34 cellular contexts compared by ENCODE assay signal in genomic region chr6:104239971-104240370, GRCh38.
"Had no signal": no experiment of that assay in that cellular context is flagged by ENCODE, and none has a peak within 500 bp of the region (broad histone marks: within the 10 kb centered on the region; RNA-seq: fewer than 3 reads in every experiment).

No MANE protein-coding gene starts in this region.

- H3K9me3 ChIP-seq: MG63 had no signal

- H3K27me3 ChIP-seq: MG63 had no signal

- DNase-seq: Karpas-422, Kasumi-1, MG63, MM.1S, MV-4-11, NCI-H1048, NCI-H1092, NCI-H1092 treated with DMSO at 0.1 percent for 48 hours, NCI-H1105, NCI-H1105 treated with DMSO at 0.1 percent for 48 hours, NCI-H1417, NCI-H1417 treated with DMSO at 0.1 percent for 48 hours, NCI-H1436, NCI-H1436 treated with DMSO at 0.1 percent for 48 hours, NCI-H146, NCI-H1694, NCI-H1694 treated with DMSO at 0.1 percent for 48 hours, NCI-H187, NCI-H187 treated with DMSO at 0.1 percent for 48 hours, NCI-H1930, NCI-H2029, NCI-H2029 treated with DMSO at 0.1 percent for 48 hours, NCI-H2081, NCI-H2081 treated with DMSO at 0.1 percent for 48 hours, NCI-H2107, NCI-H2171, NCI-H2171 treated with DMSO at 0.1 percent for 48 hours, NCI-H2227 treated with DMSO at 0.1 percent for 48 hours, NCI-H226, NCI-H345, NCI-H446, NCI-H446 treated with DMSO at 0.1 percent for 48 hours, NCI-H510A had no signal

- H3K4me2 ChIP-seq: KMS-11 had no signal

- H3K9ac ChIP-seq: KMS-11 had no signal

- H3K27ac ChIP-seq: KMS-11 had no signal

- H3K4me3 ChIP-seq: MG63 had no signal

- H3K36me3 ChIP-seq: MG63 had no signal
